Comparison of ENCODE assay signal across 8 cellular contexts in the genomic region with DNA sequence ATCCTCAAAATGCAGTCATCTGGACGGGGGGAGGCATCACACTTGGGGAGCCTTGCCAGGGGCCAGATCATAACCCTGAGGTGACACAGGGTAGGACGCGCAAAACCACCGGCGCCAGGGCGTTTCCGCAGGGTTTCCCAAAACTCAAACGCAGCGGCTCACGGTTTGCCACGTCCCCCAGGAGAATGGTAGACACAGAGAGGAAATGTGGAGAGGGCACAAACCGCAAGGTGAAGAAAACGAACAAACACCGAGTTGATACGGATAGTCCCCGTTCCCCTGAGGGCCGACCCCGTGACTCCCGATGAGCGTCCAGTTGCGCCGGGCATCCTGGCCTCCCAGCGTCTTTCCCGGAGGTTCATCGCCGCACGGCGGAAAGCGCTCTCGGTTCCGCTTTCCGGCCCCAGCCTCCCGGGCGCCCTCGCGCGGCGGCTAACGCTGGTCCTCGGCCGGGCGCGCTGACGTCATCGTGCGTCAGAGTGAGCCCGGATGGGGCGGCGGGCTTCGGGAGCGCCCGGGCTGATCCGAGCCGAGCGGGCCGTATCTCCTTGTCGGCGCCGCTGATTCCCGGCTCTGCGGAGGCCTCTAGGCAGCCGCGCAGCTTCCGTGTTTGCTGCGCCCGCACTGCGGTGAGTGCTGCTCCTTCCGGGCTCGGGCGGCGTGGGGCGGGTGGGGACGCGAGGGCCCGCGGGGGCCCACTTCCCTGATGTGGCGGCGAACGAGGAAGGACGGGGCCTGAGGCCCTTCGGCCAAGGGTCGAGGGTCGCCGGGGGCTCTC. TPM values are rescaled to one million over a fixed set of nuclear protein-coding genes. Genes with fewer than 3 reads are reported as not detected.
DNase-seq lines count a peak whose midpoint lies in the region; ATAC-seq and TF ChIP-seq lines count a peak whose summit lies in the region.

A gene (plus strand): TSS at position 467 of the 778 bp plus-strand sequence. CDS start 2,641 bp downstream, outside the sequence.

- peak; percentile 95 for ATAC-seq in GM19468 (IDR thresholded peaks at IDR 0.05; ENCODE audit: extremely low read depth, unreplicated experiment)
- peak; percentile 95 for ATAC-seq in activated CD8-positive, alpha-beta memory T cell treated with anti-CD3 and anti-CD28 coated beads, Interleukin-2, amount 10 ng/mL, durations not matched to agents 7 days and 5 days

- H3K4me3 ChIP-seq in endodermal cell (ENCODE audit: low read length), result peak within 1 kb of the TSS; percentile 96
- H3K4me3 ChIP-seq in mesodermal cell (ENCODE audit: extremely low read depth, insufficient read depth, low read length, poor library complexity, severe bottlenecking), result peak within 1 kb of the TSS; percentile 89

- H3K9ac ChIP-seq in endodermal cell (ENCODE audit: extremely low read depth, low read length, poor library complexity, severe bottlenecking), result peak within 1 kb of the TSS; percentile 95

- DNase-seq in COR-L47 (lab: John Stamatoyannopoulos, UW) (peak; percentile 91), HS-5 (ENCODE audit: low read depth) (peak; percentile 96), NOMO-1 treated with dmso at 0.1 percent for 144 hours (lab: John Stamatoyannopoulos, UW; ENCODE audit: unreplicated experiment) (peak; percentile 83), endodermal cell (peak; percentile 97)
- DNase-seq in activated CD8-positive, alpha-beta memory T cell treated with anti-CD3 and anti-CD28 coated beads, Interleukin-2, amount 10 ng/mL, durations not matched to agents 7 days and 5 days, result peak; percentile 95
- DNase-seq in stimulated activated CD8-positive, alpha-beta memory T cell treated with anti-CD3 and anti-CD28 coated beads, Interleukin-15, amount 100 ng/mL, for 48 hours (ENCODE audit: low read depth in 2 of 2), result peak; percentile 94 to 96

- no peaks in the 10 kb centered on the region for H3K9me3 ChIP-seq in endodermal cell (ENCODE audit: control insufficient read depth, low read length)
- H3K9me3 ChIP-seq in mesodermal cell (ENCODE audit: control insufficient read depth, low read length), result no peaks in the 10 kb centered on the region

- peaks cover 22% of the 10 kb centered on the region for H3K36me3 Mint-ChIP-seq in activated CD8-positive, alpha-beta memory T cell treated with anti-CD3 and anti-CD28 coated beads, Interleukin-2, amount 10 ng/mL, durations not matched to agents 7 days and 5 days
- peaks cover 21% of the 10 kb centered on the region for H3K36me3 Mint-ChIP-seq in endodermal cell (ENCODE audit: low read depth)

- peak within 1 kb of the TSS; percentile 88 for H3K4me3 Mint-ChIP-seq in activated CD8-positive, alpha-beta memory T cell treated with anti-CD3 and anti-CD28 coated beads, Interleukin-2, amount 10 ng/mL, durations not matched to agents 7 days and 5 days
- H3K4me3 Mint-ChIP-seq in endodermal cell, result peak within 1 kb of the TSS; percentile 92

- peak within 1 kb of the TSS; percentile 97 for H3K27ac Mint-ChIP-seq in activated CD8-positive, alpha-beta memory T cell treated with anti-CD3 and anti-CD28 coated beads, Interleukin-2, amount 10 ng/mL, durations not matched to agents 7 days and 5 days
- H3K27ac Mint-ChIP-seq in endodermal cell, result peak within 1 kb of the TSS; percentile 97

- H3K9me3 Mint-ChIP-seq in activated CD8-positive, alpha-beta memory T cell treated with anti-CD3 and anti-CD28 coated beads, Interleukin-2, amount 10 ng/mL, durations not matched to agents 7 days and 5 days (ENCODE audit: low read depth), result no peaks in the 10 kb centered on the region
- H3K9me3 Mint-ChIP-seq in endodermal cell, result no peaks in the 10 kb centered on the region

- H3K4me1 ChIP-seq in endodermal cell (ENCODE audit: control insufficient read depth, insufficient read depth, low read length) (peaks cover 3% of the 10 kb centered on the region), mesodermal cell (ENCODE audit: control insufficient read depth, insufficient read depth, low read length, poor library complexity, severe bottlenecking) (peaks cover 15% of the 10 kb centered on the region)

- H3K36me3 ChIP-seq in endodermal cell (ENCODE audit: control insufficient read depth, insufficient read depth, low read length), result peaks cover 21% of the 10 kb centered on the region
- H3K36me3 ChIP-seq in mesodermal cell (ENCODE audit: control insufficient read depth, insufficient read depth, low read length), result peaks cover 21% of the 10 kb centered on the region

- no peaks in the 10 kb centered on the region for H3K27me3 Mint-ChIP-seq in activated CD8-positive, alpha-beta memory T cell treated with anti-CD3 and anti-CD28 coated beads, Interleukin-2, amount 10 ng/mL, durations not matched to agents 7 days and 5 days
- no peaks in the 10 kb centered on the region for H3K27me3 Mint-ChIP-seq in endodermal cell (ENCODE audit: insufficient read depth)

- H3K27me3 ChIP-seq in endodermal cell (ENCODE audit: control insufficient read depth, insufficient read depth, low read length, poor library complexity, severe bottlenecking), result no peaks in the 10 kb centered on the region

- peaks cover 30% of the 10 kb centered on the region for H3K4me1 Mint-ChIP-seq in activated CD8-positive, alpha-beta memory T cell treated with anti-CD3 and anti-CD28 coated beads, Interleukin-2, amount 10 ng/mL, durations not matched to agents 7 days and 5 days
- peaks cover 28% of the 10 kb centered on the region for H3K4me1 Mint-ChIP-seq in endodermal cell

- CTCF ChIA-PET in activated CD8-positive, alpha-beta memory T cell treated with anti-CD3 and anti-CD28 coated beads, Interleukin-2, amount 10 ng/mL, durations not matched to agents 7 days and 5 days (lab: Charles Lee), result interaction anchor here (0.7 to 6.3 kb wide), 7 partner anchors 13 to 319 kb away, joined by 3 to 110 read pairs (median 7); no protein-coding TSS in a partner anchor

- 0% methylated on average over 55 to 84 of the region's 84 CpGs for WGBS in endodermal cell (ENCODE audit: insufficient coverage in 1 of 2, insufficient read length in 1 of 2), 2 experiments
- WGBS in mesodermal cell (ENCODE audit: insufficient coverage in 2 of 2), 2 experiments, result 0% methylated on average over 76 to 84 of the region's 84 CpGs

- H3K27ac ChIP-seq in endodermal cell (ENCODE audit: low read depth, low read length), result peak within 1 kb of the TSS; percentile 92
- H3K27ac ChIP-seq in mesodermal cell (ENCODE audit: low read depth, low read length, severe bottlenecking), result peak within 1 kb of the TSS; percentile 98

- peak; percentile 80 for TF ChIP-seq CTCF in endodermal cell (conservative IDR thresholded peaks at IDR 0.05)

RNA-seq across cellular contexts. Expression of the gene that starts here (rescaled TPM):
- 10 to 100 TPM; 30.7 to 30.9 TPM for total RNA-seq in activated CD8-positive, alpha-beta memory T cell treated with anti-CD3 and anti-CD28 coated beads, Interleukin-2, amount 10 ng/mL, durations not matched to agents 7 days and 5 days
- 10 to 100 TPM; 45.4 to 55.3 TPM for total RNA-seq in endodermal cell
- 50.3 TPM for polyA plus RNA-seq in endodermal cell (2013, experiment 1 of 2)
- 37.7 TPM for polyA plus RNA-seq in endodermal cell (2013, experiment 2 of 2)
- 69.0 TPM for polyA plus RNA-seq in mesodermal cell (2013, experiment 1 of 2)
- 67.0 TPM for polyA plus RNA-seq in mesodermal cell (2013, experiment 2 of 2)

Comparison
In these comparisons a context has a peak if more than half of its experiments do, and no peak if none do; other contexts are left out.
1. Peak in every context shown above with its lines: DNase-seq, ATAC-seq, H3K4me3 ChIP-seq and H3K27ac ChIP-seq.